In genomic region chr18:78431606-78432005, GRCh38 we compare ENCODE assay signal across 1 cellular context.
TF ChIP-seq lines count a peak whose summit lies in the region.

No MANE protein-coding gene starts in this region.

TF ChIP-seq in HepG2, 621 proteins besides CTCF, POLR2A, EP300 and RAD21 (continued from another document):
- TF ChIP-seq ZNF784 (CRISPR knock-in tag; IDR thresholded peaks at IDR 0.05; ENCODE audit: borderline replicate concordance): no peak
- no peak for TF ChIP-seq FOXP4 (CRISPR knock-in tag; IDR thresholded peaks at IDR 0.05)
- TF ChIP-seq ZNF589 (CRISPR knock-in tag; conservative IDR thresholded peaks at IDR 0.05): no peak
TF ChIP-seq in HepG2: peak in this region for 0.
